In the genomic region with DNA sequence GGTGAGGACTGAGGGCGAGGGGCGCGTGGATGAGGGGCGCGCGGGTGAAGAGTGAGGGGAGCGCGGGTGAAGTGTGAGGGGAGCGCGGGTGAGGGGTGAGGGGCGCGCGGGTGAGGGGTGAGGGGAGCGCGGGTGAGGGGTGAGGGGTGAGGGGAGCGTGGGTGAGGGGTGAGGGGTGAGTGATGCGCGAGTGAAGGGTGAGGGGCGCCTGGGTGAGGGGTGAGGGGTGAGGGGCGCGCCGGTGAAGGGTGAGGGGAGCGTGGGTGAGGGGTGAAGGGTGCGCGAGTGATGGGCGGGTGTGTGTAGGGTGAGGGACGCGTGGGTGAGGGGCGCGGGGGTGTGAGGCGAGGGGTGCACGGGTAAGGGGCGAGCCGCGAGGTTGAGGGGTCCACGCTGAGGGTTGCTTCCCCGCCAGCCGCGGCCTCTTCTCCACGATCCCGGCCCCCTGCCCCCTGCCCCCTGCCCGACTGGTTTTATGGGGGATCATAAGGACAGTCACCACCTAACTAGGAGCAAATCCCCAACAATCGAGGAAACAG, we compare ENCODE assay signal across 8 cellular contexts. TPM values are rescaled to one million over a fixed set of nuclear protein-coding genes. Genes with fewer than 3 reads are reported as not detected.
DNase-seq lines count a peak whose midpoint lies in the region; ATAC-seq and TF ChIP-seq lines count a peak whose summit lies in the region.

No MANE protein-coding gene starts in this region.

- peaks cover 13 to 39% (median 29%) of the 10 kb centered on the region in 11 experiments; a peak in 20 of 22 replicates for H4K20me1 ChIP-seq in BLaER1 treated with 17β-estradiol and CSF1 and Interleukin-3, amounts not matched to agents 10 nM and 100 nM
- no peaks in the 10 kb centered on the region for H4K20me1 ChIP-seq in OCI-LY1 (ENCODE audit: insufficient read depth, low read length)

- H3K4me2 ChIP-seq in BLaER1 treated with 17β-estradiol and CSF1 and Interleukin-3, amounts not matched to agents 10 nM and 100 nM = peak overlapping the region; percentile 86 to 100 (median 99)
- H3K4me2 ChIP-seq in OCI-LY1 (ENCODE audit: low read length) = peak overlapping the region; percentile 75; the same call in 1 of the 2 replicates

- 0 out of 2 replicates have a peak, but pooled peaks cover 5% of the 10 kb centered on the region for H3K79me2 ChIP-seq in OCI-LY1 (ENCODE audit: insufficient read depth, low read length)

- H3K9me3 ChIP-seq in BLaER1 treated with 17β-estradiol and CSF1 and Interleukin-3, amounts not matched to agents 10 nM and 100 nM (replicated peaks in 1 of 11) = no peaks in the 10 kb centered on the region
- H3K9me3 ChIP-seq in OCI-LY1 (ENCODE audit: low read length) = no peaks in the 10 kb centered on the region
- H3K9me3 ChIP-seq in esophagus muscularis mucosa = no peaks in the 10 kb centered on the region
- no peaks in the 10 kb centered on the region for H3K9me3 ChIP-seq in ovary

- peak overlapping the region in 10 of 11 experiments; percentile 68 to 84 (median 76); a peak in 16 of 22 replicates for H3K27ac ChIP-seq in BLaER1 treated with 17β-estradiol and CSF1 and Interleukin-3, amounts not matched to agents 10 nM and 100 nM
- H3K27ac ChIP-seq in OCI-LY1 (ENCODE audit: low read depth, low read length, poor library complexity, severe bottlenecking) (no peak overlapping the region), esophagus muscularis mucosa (replicated peaks in 1 of 4) (peak overlapping the region in 2 of 4 donors; percentile 89 to 90), ovary (peak overlapping the region in 1 of 2 donors; percentile 18)

- H3K27me3 ChIP-seq in BLaER1 treated with 17β-estradiol and CSF1 and Interleukin-3, amounts not matched to agents 10 nM and 100 nM = no peaks in the 10 kb centered on the region; a peak in 1 of 22 replicates
- no peaks in the 10 kb centered on the region for H3K27me3 ChIP-seq in OCI-LY1 (ENCODE audit: insufficient read depth, low read length)
- H3K27me3 ChIP-seq in esophagus muscularis mucosa = no peaks in the 10 kb centered on the region
- H3K27me3 ChIP-seq in ovary = no peaks in the 10 kb centered on the region

- peaks cover 26 to 41% (median 34%) of the 10 kb centered on the region in 10 experiments for H3K4me1 ChIP-seq in BLaER1 treated with 17β-estradiol and CSF1 and Interleukin-3, amounts not matched to agents 10 nM and 100 nM
- H3K4me1 ChIP-seq in OCI-LY1 (ENCODE audit: insufficient read depth, low read length, severe bottlenecking) (peaks cover 43% of the 10 kb centered on the region), esophagus muscularis mucosa (peaks cover 31 to 48% (median 41%) of the 10 kb centered on the region in 4 donors), ovary (ENCODE audit: insufficient read depth) (peaks cover 13% of the 10 kb centered on the region)

- H3K4me3 ChIP-seq in BLaER1 treated with 17β-estradiol and CSF1 and Interleukin-3, amounts not matched to agents 10 nM and 100 nM = peak overlapping the region; percentile 75 to 94 (median 86)
- peak overlapping the region; percentile 86 for H3K4me3 ChIP-seq in OCI-LY1 (ENCODE audit: low read depth, low read length, poor library complexity, severe bottlenecking)
- H3K4me3 ChIP-seq in esophagus muscularis mucosa = peak overlapping the region; percentile 78 to 99 (median 98)
- peak overlapping the region; percentile 59 for H3K4me3 ChIP-seq in ovary

- intact Hi-C loops in esophagus muscularis mucosa (cut with DNase I) (loop anchor here (5.0 kb wide), 1 partner anchor 35 kb away; the partner anchor contains the start of gene TXNL4A), ovary (cut with DNase I) (loop anchor here in 1 of 4 donors (5.0 kb wide), 1 partner anchor 85 kb away; no protein-coding TSS in a partner anchor)

- ATAC-seq in HG03135 (IDR thresholded peaks at IDR 0.05; ENCODE audit: unreplicated experiment) (no peak), GM18511 (IDR thresholded peaks at IDR 0.05; ENCODE audit: unreplicated experiment) (no peak), HG02884 (IDR thresholded peaks at IDR 0.05; ENCODE audit: unreplicated experiment) (no peak)

- TF ChIP-seq CTCF in OCI-LY1 (IDR thresholded peaks at IDR 0.05; ENCODE audit: low read length) = no peak
- TF ChIP-seq CTCF in esophagus muscularis mucosa (IDR thresholded peaks at IDR 0.05) = no peak
- no peak for TF ChIP-seq CTCF in ovary (IDR thresholded peaks at IDR 0.05)

- WGBS in esophagus muscularis mucosa = 34% methylated on average over 39 of the region's 43 CpGs
- whole genome bisulfite sequencing in ovary, 3 donors = 19 to 30% (median 24%) methylated on average over 39 to 43 of the region's 43 CpGs

- TF ChIP-seq POLR2A in esophagus muscularis mucosa (IDR thresholded peaks at IDR 0.05; ENCODE audit: low read depth) = no peak
- no peak for TF ChIP-seq POLR2A in ovary (IDR thresholded peaks at IDR 0.05)

- peaks cover 16 to 20% (median 18%) of the 10 kb centered on the region in 11 experiments; a peak in 21 of 22 replicates for H3K36me3 ChIP-seq in BLaER1 treated with 17β-estradiol and CSF1 and Interleukin-3, amounts not matched to agents 10 nM and 100 nM
- H3K36me3 ChIP-seq in OCI-LY1 (ENCODE audit: insufficient read depth, low read length) (0 out of 2 replicates have a peak, but pooled peaks cover 7% of the 10 kb centered on the region), esophagus muscularis mucosa (peaks cover 0 to 12% (median 2%) of the 10 kb centered on the region in 4 donors), ovary (no peaks in the 10 kb centered on the region)

- TF ChIP-seq EP300 in esophagus muscularis mucosa (IDR thresholded peaks at IDR 0.05) (no peak), ovary (IDR thresholded peaks at IDR 0.05) (no peak)

- no peaks in the 10 kb centered on the region for H3K9me2 ChIP-seq in OCI-LY1 (ENCODE audit: low read depth, low read length)

- no peaks in the 10 kb centered on the region for H3F3A ChIP-seq in OCI-LY1 (ENCODE audit: insufficient read depth, low read length)

- no peak for DNase-seq in esophagus muscularis mucosa (ENCODE audit: extremely low spot score)
- DNase-seq in ovary = peak in 2 of 5 donors; percentile 11 to 34
- no peak for DNase-seq in NCI-H748 treated with DMSO at 0.1 percent for 48 hours (lab: John Stamatoyannopoulos, UW)

- H2AFZ ChIP-seq in OCI-LY1 (ENCODE audit: low read length) = no peak overlapping the region

- H3K9ac ChIP-seq in BLaER1 treated with 17β-estradiol and CSF1 and Interleukin-3, amounts not matched to agents 10 nM and 100 nM = peak overlapping the region; percentile 82 to 93 (median 88)
- no peak overlapping the region for H3K9ac ChIP-seq in OCI-LY1 (ENCODE audit: low read length)

RNA-seq across cellular contexts. Expression of gene SLC66A2, which starts 1.1 kb away (rescaled TPM):
- total RNA-seq in esophagus muscularis mucosa = 10 to 100 TPM; 27.0 to 46.4 (median 41.5) TPM
- total RNA-seq in ovary = 10 to 100 TPM; 16.3 to 31.1 (median 27.0) TPM
- polyA plus RNA-seq in ovary = 10 to 100 TPM in 1 of 2 donors, 1 to 10 TPM in 1; 2.1 to 27.8 TPM

RNA-seq across cellular contexts. Expression of gene HSBP1L1, which starts 11.9 kb away (rescaled TPM):
- total RNA-seq in esophagus muscularis mucosa (1 to 10 TPM; 4.6 to 7.2 (median 6.6) TPM), ovary (10 to 100 TPM in 6 of 7 donors, 1 to 10 TPM in 1; 7.6 to 26.2 (median 12.3) TPM)
- polyA plus RNA-seq in ovary = 10 to 100 TPM; 11.4 to 15.9 TPM

RNA-seq across cellular contexts. Expression of gene TXNL4A, which starts 35.8 kb away (rescaled TPM):
- 10 to 100 TPM; 21.6 to 44.9 (median 38.9) TPM for total RNA-seq in esophagus muscularis mucosa
- total RNA-seq in ovary = 10 to 100 TPM in 6 of 7 donors, 1 to 10 TPM in 1; 9.4 to 57.1 (median 42.3) TPM
- polyA plus RNA-seq in ovary = 10 to 100 TPM; 21.5 to 47.9 TPM
